10 cellular contexts compared by ENCODE assay signal in genomic region chr9:137194388-137194787, GRCh38. TPM values are rescaled to one million over a fixed set of nuclear protein-coding genes. Genes with fewer than 3 reads are reported as not detected.
A peak's percentile ranks its signal among the peaks of the same experiment; 100 is the strongest.
DNase-seq lines count a peak whose midpoint lies in the region; ATAC-seq and TF ChIP-seq lines count a peak whose summit lies in the region.
"Had no signal": no experiment of that assay in that cellular context is flagged by ENCODE, and none has a peak within 500 bp of the region (broad histone marks: within the 10 kb centered on the region; RNA-seq: fewer than 3 reads in every experiment).

No MANE protein-coding gene starts in this region.

- peaks cover 0 to 11% (median 0%) of the 10 kb centered on the region in 3 donors for H3K36me3 Mint-ChIP-seq in CD8-positive, alpha-beta memory T cell

- no peak overlapping the region for H3K4me3 Mint-ChIP-seq in CD8-positive, alpha-beta memory T cell
- H3K4me3 Mint-ChIP-seq: neural crest cell had no signal

- H3K27ac ChIP-seq in Peyer's patch = peak overlapping the region in 3 of 4 donors; percentile 85 to 98 (median 92)
- no peak overlapping the region for H3K27ac ChIP-seq in CD8-positive, alpha-beta memory T cell (ENCODE audit: low read depth, low read length)
- H3K27ac ChIP-seq: adrenal gland, testis had no signal

- no peak for TF ChIP-seq POLR2A in Peyer's patch (IDR thresholded peaks at IDR 0.05)

- peaks cover 0 to 31% (median 0%) of the 10 kb centered on the region in 3 donors for H3K36me3 ChIP-seq in Peyer's patch
- peaks cover 4% of the 10 kb centered on the region for H3K36me3 ChIP-seq in CD8-positive, alpha-beta memory T cell (ENCODE audit: insufficient read depth, low read length)

- no peak overlapping the region for H3K27ac Mint-ChIP-seq in CD8-positive, alpha-beta memory T cell

- ATAC-seq in HG02870 (IDR thresholded peaks at IDR 0.05; ENCODE audit: unreplicated experiment) = no peak
- ATAC-seq in GM19035 (IDR thresholded peaks at IDR 0.05; ENCODE audit: unreplicated experiment) = no peak

- no peaks in the 10 kb centered on the region for H3K9me3 ChIP-seq in Peyer's patch
- H3K9me3 ChIP-seq in CD8-positive, alpha-beta memory T cell (ENCODE audit: low read length) = no peaks in the 10 kb centered on the region
- H3K9me3 ChIP-seq: adrenal gland, BE2C, testis had no signal

- H3K27me3 ChIP-seq in Peyer's patch = no peaks in the 10 kb centered on the region
- no peaks in the 10 kb centered on the region for H3K27me3 ChIP-seq in CD8-positive, alpha-beta memory T cell (ENCODE audit: insufficient read depth, low read length, poor library complexity, severe bottlenecking)
- H3K27me3 ChIP-seq: adrenal gland, BE2C, testis had no signal

- peak overlapping the region in 2 of 4 donors; percentile 74 to 96 for H3K4me3 ChIP-seq in Peyer's patch
- no peak overlapping the region for H3K4me3 ChIP-seq in CD8-positive, alpha-beta memory T cell (ENCODE audit: low read length)
- H3K4me3 ChIP-seq: adrenal gland, testis had no signal

- POLR2A ChIA-PET in CD8-positive, alpha-beta memory T cell (lab: Charles Lee) = no interaction called here

- H3K9me3 Mint-ChIP-seq in CD8-positive, alpha-beta memory T cell = no peaks in the 10 kb centered on the region
- H3K9me3 Mint-ChIP-seq: neural crest cell had no signal

- no peaks in the 10 kb centered on the region for H3K27me3 Mint-ChIP-seq in CD8-positive, alpha-beta memory T cell

- DNase-seq in Ammon's horn (ENCODE audit: low spot score) = peak; percentile 93
- no peak for DNase-seq in Peyer's patch
- peak; percentile 72 for DNase-seq in inferior parietal cortex (ENCODE audit: extremely low spot score)
- no peak for DNase-seq in CD8-positive, alpha-beta memory T cell
- DNase-seq: BE2C, testis had no signal

- no peak for TF ChIP-seq CTCF in Peyer's patch (IDR thresholded peaks at IDR 0.05)

- CTCF ChIA-PET in CD8-positive, alpha-beta memory T cell (lab: Charles Lee) = interaction anchor here (0.8 to 1.5 kb wide), 3 partner anchors 22 to 42 kb away, joined by 3 to 4 read pairs (median 3); no protein-coding TSS in a partner anchor

- peaks cover 4 to 13% (median 4%) of the 10 kb centered on the region in 3 donors for H3K4me1 Mint-ChIP-seq in CD8-positive, alpha-beta memory T cell

- peaks cover 5 to 68% (median 8%) of the 10 kb centered on the region in 4 donors for H3K4me1 ChIP-seq in Peyer's patch
- H3K4me1 ChIP-seq in CD8-positive, alpha-beta memory T cell (ENCODE audit: insufficient read depth, low read length) = peaks cover 8% of the 10 kb centered on the region

RNA-seq across cellular contexts. Expression of gene SSNA1, which starts 5.9 kb away (rescaled TPM):
- total RNA-seq in Peyer's patch = 10 to 100 TPM; 58.6 to 82.0 (median 71.6) TPM
- 100 to 1,000 TPM; 114 to 118 TPM for total RNA-seq in CD8-positive, alpha-beta memory T cell
- polyA plus RNA-seq in CD8-positive, alpha-beta memory T cell = 138 TPM

RNA-seq across cellular contexts. Expression of gene ANAPC2, which starts 6.0 kb away (rescaled TPM):
- 100 to 1,000 TPM in 2 of 4 donors, 10 to 100 TPM in 2; 37.7 to 118 (median 78.7) TPM for total RNA-seq in Peyer's patch
- total RNA-seq in CD8-positive, alpha-beta memory T cell = 10 to 100 TPM; 50.2 to 57.0 TPM
- polyA plus RNA-seq in CD8-positive, alpha-beta memory T cell = 5.4 TPM

RNA-seq across cellular contexts. Expression of gene TPRN, which starts 6.2 kb away (rescaled TPM):
- 100 to 1,000 TPM in 3 of 4 donors, 10 to 100 TPM in 1; 28.1 to 167 (median 130) TPM for total RNA-seq in Peyer's patch
- 10 to 100 TPM; 14.1 to 15.1 TPM for total RNA-seq in CD8-positive, alpha-beta memory T cell
- polyA plus RNA-seq in CD8-positive, alpha-beta memory T cell = 0.76 TPM

RNA-seq across cellular contexts. Expression of gene TMEM203, which starts 11.1 kb away (rescaled TPM):
- total RNA-seq in Peyer's patch = 10 to 100 TPM; 11.6 to 33.5 (median 27.6) TPM
- total RNA-seq in CD8-positive, alpha-beta memory T cell = 10 to 100 TPM; 51.5 to 53.9 TPM
- polyA plus RNA-seq in CD8-positive, alpha-beta memory T cell = 134 TPM

RNA-seq across cellular contexts. Expression of gene NDOR1, which starts 11.1 kb away (rescaled TPM):
- 10 to 100 TPM; 16.3 to 39.2 (median 25.1) TPM for total RNA-seq in Peyer's patch
- total RNA-seq in CD8-positive, alpha-beta memory T cell = 10 to 100 TPM; 45.1 to 47.4 TPM
- polyA plus RNA-seq in CD8-positive, alpha-beta memory T cell = 9.9 TPM

Comparison
In these comparisons a context has a peak if more than half of its experiments do, and no peak if none do; other contexts are left out.
1. DNase-seq: peak in Ammon's horn (single experiment) and inferior parietal cortex (single experiment); none in Peyer's patch (0 of 3) and CD8-positive, alpha-beta memory T cell (0 of 5).